ENCODE assay signal across 1 cellular context in the genomic region with DNA sequence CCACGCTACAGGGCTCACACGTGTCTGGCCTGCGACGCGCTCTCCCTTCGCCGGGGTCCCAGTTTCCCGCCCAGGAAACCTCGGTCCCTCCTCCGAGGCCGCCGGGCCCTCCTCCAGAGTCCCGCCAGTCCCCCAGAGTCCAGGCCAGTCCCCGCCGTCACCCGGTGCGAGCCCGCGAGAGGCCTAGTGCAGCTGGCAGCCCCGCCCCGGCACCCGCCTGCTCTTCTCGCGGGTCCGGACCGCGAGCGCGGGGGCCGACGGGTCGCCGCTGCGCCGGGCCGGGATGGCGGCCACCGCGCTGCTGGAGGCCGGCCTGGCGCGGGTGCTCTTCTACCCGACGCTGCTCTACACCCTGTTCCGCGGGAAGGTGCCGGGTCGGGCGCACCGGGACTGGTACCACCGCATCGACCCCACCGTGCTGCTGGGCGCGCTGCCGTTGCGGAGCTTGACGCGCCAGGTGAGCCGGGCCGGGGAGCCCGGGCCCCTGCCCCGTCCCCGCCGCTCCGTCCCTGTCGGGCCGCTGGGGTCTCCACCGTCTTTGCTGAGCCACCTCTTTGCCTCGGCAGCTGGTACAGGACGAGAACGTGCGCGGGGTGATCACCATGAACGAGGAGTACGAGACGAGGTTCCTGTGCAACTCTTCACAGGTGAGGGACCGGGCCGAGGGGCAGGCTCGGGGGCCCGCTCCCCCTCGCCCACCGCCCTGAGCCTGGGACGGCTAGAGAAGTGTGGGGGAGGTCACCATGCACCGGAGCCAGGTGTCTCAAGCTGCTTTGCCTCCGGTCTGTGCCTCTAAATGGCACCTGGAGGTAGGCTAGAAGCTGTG.
TF ChIP-seq lines count a peak whose summit lies in the region.

A gene with protein sequence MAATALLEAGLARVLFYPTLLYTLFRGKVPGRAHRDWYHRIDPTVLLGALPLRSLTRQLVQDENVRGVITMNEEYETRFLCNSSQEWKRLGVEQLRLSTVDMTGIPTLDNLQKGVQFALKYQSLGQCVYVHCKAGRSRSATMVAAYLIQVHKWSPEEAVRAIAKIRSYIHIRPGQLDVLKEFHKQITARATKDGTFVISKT (plus strand): TSS at position 260 of the 826 bp plus-strand sequence. CDS start 24 bp downstream, at position 284.

TF ChIP-seq in K562, 482 proteins besides CTCF, POLR2A, EP300 and RAD21 (continued from another document and continues in another):
- TF ChIP-seq, protein P1, sequence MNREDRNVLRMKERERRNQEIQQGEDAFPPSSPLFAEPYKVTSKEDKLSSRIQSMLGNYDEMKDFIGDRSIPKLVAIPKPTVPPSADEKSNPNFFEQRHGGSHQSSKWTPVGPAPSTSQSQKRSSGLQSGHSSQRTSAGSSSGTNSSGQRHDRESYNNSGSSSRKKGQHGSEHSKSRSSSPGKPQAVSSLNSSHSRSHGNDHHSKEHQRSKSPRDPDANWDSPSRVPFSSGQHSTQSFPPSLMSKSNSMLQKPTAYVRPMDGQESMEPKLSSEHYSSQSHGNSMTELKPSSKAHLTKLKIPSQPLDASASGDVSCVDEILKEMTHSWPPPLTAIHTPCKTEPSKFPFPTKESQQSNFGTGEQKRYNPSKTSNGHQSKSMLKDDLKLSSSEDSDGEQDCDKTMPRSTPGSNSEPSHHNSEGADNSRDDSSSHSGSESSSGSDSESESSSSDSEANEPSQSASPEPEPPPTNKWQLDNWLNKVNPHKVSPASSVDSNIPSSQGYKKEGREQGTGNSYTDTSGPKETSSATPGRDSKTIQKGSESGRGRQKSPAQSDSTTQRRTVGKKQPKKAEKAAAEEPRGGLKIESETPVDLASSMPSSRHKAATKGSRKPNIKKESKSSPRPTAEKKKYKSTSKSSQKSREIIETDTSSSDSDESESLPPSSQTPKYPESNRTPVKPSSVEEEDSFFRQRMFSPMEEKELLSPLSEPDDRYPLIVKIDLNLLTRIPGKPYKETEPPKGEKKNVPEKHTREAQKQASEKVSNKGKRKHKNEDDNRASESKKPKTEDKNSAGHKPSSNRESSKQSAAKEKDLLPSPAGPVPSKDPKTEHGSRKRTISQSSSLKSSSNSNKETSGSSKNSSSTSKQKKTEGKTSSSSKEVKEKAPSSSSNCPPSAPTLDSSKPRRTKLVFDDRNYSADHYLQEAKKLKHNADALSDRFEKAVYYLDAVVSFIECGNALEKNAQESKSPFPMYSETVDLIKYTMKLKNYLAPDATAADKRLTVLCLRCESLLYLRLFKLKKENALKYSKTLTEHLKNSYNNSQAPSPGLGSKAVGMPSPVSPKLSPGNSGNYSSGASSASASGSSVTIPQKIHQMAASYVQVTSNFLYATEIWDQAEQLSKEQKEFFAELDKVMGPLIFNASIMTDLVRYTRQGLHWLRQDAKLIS (CRISPR knock-in tag; IDR thresholded peaks at IDR 0.05): no peak
- TF ChIP-seq BHLHE40 (IDR thresholded peaks at IDR 0.05; ENCODE audit: low read length) (peak; percentile 24; the same call in 1 of the 2 replicates), ZSCAN32 (CRISPR knock-in tag; IDR thresholded peaks at IDR 0.05) (no peak), ZNF76 (CRISPR knock-in tag; IDR thresholded peaks at IDR 0.05; ENCODE audit: borderline replicate concordance) (peak; percentile 10; the same call in 1 of the 2 replicates), FOXA3 (CRISPR knock-in tag; conservative IDR thresholded peaks at IDR 0.05 in 1 of 2, IDR thresholded peaks at IDR 0.05 in 1 of 2) (0 out of 4 replicates have a peak, but pooled peaks of 1 of the 2 experiments have one; percentile 63), RCOR1 (IDR thresholded peaks at IDR 0.05; ENCODE audit: borderline replicate concordance in 1 of 2, low read depth in 2 of 2, low read length in 2 of 2) (peak in 1 of 2 experiments; percentile 5; a peak in 1 of 4 replicates), RBBP5 (IDR thresholded peaks at IDR 0.05; ENCODE audit: borderline replicate concordance, insufficient read depth, low read length, poor library complexity, severe bottlenecking) (peak; percentile 98), ZNF224 (CRISPR knock-in tag; IDR thresholded peaks at IDR 0.05) (no peak), ZKSCAN8 (CRISPR knock-in tag; IDR thresholded peaks at IDR 0.05) (no peak), PHB2 (IDR thresholded peaks at IDR 0.05; ENCODE audit: low read depth) (no peak), MEIS2 (IDR thresholded peaks at IDR 0.05; ENCODE audit: partially characterized antibody) (peak; percentile 12), DNMT1 (IDR thresholded peaks at IDR 0.05) (no peak), CEBPG (CRISPR knock-in tag; IDR thresholded peaks at IDR 0.05) (peak; percentile 17; the same call in 1 of the 2 replicates), CEBPG (tag; conservative IDR thresholded peaks at IDR 0.05 in 1 of 2, IDR thresholded peaks at IDR 0.05 in 1 of 2) (no peak), MXI1 (IDR thresholded peaks at IDR 0.05; ENCODE audit: low read depth, low read length) (no peak), ZNF140 (CRISPR knock-in tag; IDR thresholded peaks at IDR 0.05) (no peak), DMBX1 (CRISPR knock-in tag; IDR thresholded peaks at IDR 0.05; ENCODE audit: borderline replicate concordance) (no peak; the same call in 1 of the 2 replicates), FOS (IDR thresholded peaks at IDR 0.05; ENCODE audit: extremely low read depth, insufficient read length) (no peak), GATAD2A (IDR thresholded peaks at IDR 0.05) (no peak), MECOM (CRISPR knock-in tag; IDR thresholded peaks at IDR 0.05) (no peak), TRIM24 (IDR thresholded peaks at IDR 0.05) (0 out of 4 replicates have a peak, but pooled peaks of 1 of the 2 experiments have one; percentile 19), ARID1B (IDR thresholded peaks at IDR 0.05) (no peak), ZNF408 (CRISPR knock-in tag; IDR thresholded peaks at IDR 0.05; ENCODE audit: low read depth) (no peak), ELF2 (CRISPR knock-in tag; IDR thresholded peaks at IDR 0.05) (no peak), HSF4 (CRISPR knock-in tag; IDR thresholded peaks at IDR 0.05; ENCODE audit: borderline replicate concordance) (0 out of 2 replicates have a peak, but pooled peaks have one; percentile 4), PCBP1 (IDR thresholded peaks at IDR 0.05; ENCODE audit: low read depth, low read length, poor library complexity, severe bottlenecking) (peak; percentile 50), EWSR1 (IDR thresholded peaks at IDR 0.05; ENCODE audit: borderline replicate concordance, low read depth, partially characterized antibody) (no peak), SOX6 (IDR thresholded peaks at IDR 0.05) (0 out of 2 replicates have a peak, but pooled peaks have one; percentile 56)
- TF ChIP-seq, protein P2, sequence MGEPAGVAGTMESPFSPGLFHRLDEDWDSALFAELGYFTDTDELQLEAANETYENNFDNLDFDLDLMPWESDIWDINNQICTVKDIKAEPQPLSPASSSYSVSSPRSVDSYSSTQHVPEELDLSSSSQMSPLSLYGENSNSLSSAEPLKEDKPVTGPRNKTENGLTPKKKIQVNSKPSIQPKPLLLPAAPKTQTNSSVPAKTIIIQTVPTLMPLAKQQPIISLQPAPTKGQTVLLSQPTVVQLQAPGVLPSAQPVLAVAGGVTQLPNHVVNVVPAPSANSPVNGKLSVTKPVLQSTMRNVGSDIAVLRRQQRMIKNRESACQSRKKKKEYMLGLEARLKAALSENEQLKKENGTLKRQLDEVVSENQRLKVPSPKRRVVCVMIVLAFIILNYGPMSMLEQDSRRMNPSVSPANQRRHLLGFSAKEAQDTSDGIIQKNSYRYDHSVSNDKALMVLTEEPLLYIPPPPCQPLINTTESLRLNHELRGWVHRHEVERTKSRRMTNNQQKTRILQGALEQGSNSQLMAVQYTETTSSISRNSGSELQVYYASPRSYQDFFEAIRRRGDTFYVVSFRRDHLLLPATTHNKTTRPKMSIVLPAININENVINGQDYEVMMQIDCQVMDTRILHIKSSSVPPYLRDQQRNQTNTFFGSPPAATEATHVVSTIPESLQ (CRISPR knock-in tag; IDR thresholded peaks at IDR 0.05): 0 out of 2 replicates have a peak, but pooled peaks have one; percentile 81
- TF ChIP-seq, protein P3, sequence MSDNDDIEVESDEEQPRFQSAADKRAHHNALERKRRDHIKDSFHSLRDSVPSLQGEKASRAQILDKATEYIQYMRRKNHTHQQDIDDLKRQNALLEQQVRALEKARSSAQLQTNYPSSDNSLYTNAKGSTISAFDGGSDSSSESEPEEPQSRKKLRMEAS (CRISPR knock-in tag; IDR thresholded peaks at IDR 0.05): peak; percentile 85
- TF ChIP-seq, protein P4, sequence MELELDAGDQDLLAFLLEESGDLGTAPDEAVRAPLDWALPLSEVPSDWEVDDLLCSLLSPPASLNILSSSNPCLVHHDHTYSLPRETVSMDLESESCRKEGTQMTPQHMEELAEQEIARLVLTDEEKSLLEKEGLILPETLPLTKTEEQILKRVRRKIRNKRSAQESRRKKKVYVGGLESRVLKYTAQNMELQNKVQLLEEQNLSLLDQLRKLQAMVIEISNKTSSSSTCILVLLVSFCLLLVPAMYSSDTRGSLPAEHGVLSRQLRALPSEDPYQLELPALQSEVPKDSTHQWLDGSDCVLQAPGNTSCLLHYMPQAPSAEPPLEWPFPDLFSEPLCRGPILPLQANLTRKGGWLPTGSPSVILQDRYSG (tag; conservative IDR thresholded peaks at IDR 0.05; ENCODE audit: low read depth): no peak
- TF ChIP-seq, protein P5, sequence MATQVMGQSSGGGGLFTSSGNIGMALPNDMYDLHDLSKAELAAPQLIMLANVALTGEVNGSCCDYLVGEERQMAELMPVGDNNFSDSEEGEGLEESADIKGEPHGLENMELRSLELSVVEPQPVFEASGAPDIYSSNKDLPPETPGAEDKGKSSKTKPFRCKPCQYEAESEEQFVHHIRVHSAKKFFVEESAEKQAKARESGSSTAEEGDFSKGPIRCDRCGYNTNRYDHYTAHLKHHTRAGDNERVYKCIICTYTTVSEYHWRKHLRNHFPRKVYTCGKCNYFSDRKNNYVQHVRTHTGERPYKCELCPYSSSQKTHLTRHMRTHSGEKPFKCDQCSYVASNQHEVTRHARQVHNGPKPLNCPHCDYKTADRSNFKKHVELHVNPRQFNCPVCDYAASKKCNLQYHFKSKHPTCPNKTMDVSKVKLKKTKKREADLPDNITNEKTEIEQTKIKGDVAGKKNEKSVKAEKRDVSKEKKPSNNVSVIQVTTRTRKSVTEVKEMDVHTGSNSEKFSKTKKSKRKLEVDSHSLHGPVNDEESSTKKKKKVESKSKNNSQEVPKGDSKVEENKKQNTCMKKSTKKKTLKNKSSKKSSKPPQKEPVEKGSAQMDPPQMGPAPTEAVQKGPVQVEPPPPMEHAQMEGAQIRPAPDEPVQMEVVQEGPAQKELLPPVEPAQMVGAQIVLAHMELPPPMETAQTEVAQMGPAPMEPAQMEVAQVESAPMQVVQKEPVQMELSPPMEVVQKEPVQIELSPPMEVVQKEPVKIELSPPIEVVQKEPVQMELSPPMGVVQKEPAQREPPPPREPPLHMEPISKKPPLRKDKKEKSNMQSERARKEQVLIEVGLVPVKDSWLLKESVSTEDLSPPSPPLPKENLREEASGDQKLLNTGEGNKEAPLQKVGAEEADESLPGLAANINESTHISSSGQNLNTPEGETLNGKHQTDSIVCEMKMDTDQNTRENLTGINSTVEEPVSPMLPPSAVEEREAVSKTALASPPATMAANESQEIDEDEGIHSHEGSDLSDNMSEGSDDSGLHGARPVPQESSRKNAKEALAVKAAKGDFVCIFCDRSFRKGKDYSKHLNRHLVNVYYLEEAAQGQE (CRISPR knock-in tag; IDR thresholded peaks at IDR 0.05; ENCODE audit: low read depth): 0 out of 2 replicates have a peak, but pooled peaks have one; percentile 56
- TF ChIP-seq, protein P6, sequence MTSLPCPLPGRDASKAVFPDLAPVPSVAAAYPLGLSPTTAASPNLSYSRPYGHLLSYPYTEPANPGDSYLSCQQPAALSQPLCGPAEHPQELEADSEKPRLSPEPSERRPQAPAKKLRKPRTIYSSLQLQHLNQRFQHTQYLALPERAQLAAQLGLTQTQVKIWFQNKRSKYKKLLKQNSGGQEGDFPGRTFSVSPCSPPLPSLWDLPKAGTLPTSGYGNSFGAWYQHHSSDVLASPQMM (CRISPR knock-in tag; IDR thresholded peaks at IDR 0.05): no peak
- TF ChIP-seq, protein P7, sequence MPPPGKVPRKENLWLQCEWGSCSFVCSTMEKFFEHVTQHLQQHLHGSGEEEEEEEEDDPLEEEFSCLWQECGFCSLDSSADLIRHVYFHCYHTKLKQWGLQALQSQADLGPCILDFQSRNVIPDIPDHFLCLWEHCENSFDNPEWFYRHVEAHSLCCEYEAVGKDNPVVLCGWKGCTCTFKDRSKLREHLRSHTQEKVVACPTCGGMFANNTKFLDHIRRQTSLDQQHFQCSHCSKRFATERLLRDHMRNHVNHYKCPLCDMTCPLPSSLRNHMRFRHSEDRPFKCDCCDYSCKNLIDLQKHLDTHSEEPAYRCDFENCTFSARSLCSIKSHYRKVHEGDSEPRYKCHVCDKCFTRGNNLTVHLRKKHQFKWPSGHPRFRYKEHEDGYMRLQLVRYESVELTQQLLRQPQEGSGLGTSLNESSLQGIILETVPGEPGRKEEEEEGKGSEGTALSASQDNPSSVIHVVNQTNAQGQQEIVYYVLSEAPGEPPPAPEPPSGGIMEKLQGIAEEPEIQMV (tag; conservative IDR thresholded peaks at IDR 0.05; ENCODE audit: low read depth): peak; percentile 92
- TF ChIP-seq, protein P8, sequence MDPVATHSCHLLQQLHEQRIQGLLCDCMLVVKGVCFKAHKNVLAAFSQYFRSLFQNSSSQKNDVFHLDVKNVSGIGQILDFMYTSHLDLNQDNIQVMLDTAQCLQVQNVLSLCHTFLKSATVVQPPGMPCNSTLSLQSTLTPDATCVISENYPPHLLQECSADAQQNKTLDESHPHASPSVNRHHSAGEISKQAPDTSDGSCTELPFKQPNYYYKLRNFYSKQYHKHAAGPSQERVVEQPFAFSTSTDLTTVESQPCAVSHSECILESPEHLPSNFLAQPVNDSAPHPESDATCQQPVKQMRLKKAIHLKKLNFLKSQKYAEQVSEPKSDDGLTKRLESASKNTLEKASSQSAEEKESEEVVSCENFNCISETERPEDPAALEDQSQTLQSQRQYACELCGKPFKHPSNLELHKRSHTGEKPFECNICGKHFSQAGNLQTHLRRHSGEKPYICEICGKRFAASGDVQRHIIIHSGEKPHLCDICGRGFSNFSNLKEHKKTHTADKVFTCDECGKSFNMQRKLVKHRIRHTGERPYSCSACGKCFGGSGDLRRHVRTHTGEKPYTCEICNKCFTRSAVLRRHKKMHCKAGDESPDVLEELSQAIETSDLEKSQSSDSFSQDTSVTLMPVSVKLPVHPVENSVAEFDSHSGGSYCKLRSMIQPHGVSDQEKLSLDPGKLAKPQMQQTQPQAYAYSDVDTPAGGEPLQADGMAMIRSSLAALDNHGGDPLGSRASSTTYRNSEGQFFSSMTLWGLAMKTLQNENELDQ (CRISPR knock-in tag; IDR thresholded peaks at IDR 0.05; ENCODE audit: borderline replicate concordance): no peak
- TF ChIP-seq, protein P9, sequence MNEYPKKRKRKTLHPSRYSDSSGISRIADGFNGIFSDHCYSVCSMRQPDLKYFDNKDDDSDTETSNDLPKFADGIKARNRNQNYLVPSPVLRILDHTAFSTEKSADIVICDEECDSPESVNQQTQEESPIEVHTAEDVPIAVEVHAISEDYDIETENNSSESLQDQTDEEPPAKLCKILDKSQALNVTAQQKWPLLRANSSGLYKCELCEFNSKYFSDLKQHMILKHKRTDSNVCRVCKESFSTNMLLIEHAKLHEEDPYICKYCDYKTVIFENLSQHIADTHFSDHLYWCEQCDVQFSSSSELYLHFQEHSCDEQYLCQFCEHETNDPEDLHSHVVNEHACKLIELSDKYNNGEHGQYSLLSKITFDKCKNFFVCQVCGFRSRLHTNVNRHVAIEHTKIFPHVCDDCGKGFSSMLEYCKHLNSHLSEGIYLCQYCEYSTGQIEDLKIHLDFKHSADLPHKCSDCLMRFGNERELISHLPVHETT (CRISPR knock-in tag; conservative IDR thresholded peaks at IDR 0.05 in 1 of 2, IDR thresholded peaks at IDR 0.05 in 1 of 2): peak; percentile 47 to 74; a peak in 2 of 4 replicates
